11 cellular contexts compared by ENCODE assay signal in the genomic region with DNA sequence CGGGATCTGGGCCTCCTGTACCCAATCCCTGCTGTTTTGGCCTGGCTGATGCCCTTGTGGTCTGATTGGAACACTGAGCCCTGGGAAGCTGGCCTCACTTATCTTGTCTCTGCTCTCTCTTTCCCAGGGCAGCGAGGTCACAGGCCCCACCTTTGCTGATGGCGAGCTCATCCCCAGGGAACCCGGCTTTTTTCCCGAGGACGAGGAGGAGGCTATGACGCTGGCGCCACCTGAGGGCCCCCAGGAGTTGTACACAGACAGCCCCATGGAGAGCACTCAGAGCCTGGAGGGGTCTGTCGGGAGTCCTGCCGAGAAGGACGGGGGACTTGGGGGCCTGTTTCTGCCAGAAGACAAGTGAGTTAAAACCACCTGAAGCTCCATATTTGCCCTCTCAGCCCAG.
A peak's percentile ranks its signal among the peaks of the same experiment; 100 is the strongest.
DNase-seq lines count a peak whose midpoint lies in the region; ATAC-seq, FAIRE-seq and TF ChIP-seq lines count a peak whose summit lies in the region.
"Had no signal": no experiment of that assay in that cellular context is flagged by ENCODE, and none has a peak within 500 bp of the region (broad histone marks: within the 10 kb centered on the region; RNA-seq: fewer than 3 reads in every experiment).

No MANE protein-coding gene starts in this region.

- peak; percentile 40 for DNase-seq in activated CD4-positive, alpha-beta T cell treated with anti-CD3 and anti-CD28 coated beads for 36 hours
- no peak for DNase-seq in activated CD4-positive, alpha-beta T cell treated with anti-CD3 and anti-CD28 coated beads for 4 hours
- DNase-seq in NB4 (ENCODE audit: low read depth) (peak; percentile 51), dermis blood vessel endothelial cell (peak; percentile 10), pancreas (no peak), AML-193 (lab: John Stamatoyannopoulos, UW) (no peak)
- no peak for DNase-seq in activated T-helper 2 cell treated with anti-CD3 and anti-CD28 coated beads, Interferon-gamma antibody, Interleukin-2, Interleukin-4, amounts not matched to agents 10 μg/mL and 5 μg/mL and 100 μg/mL, durations not matched to agents 14 hours and 24 hours and 36 hours (ENCODE audit: low spot score)
- DNase-seq: activated T-cell treated with anti-CD3 and anti-CD28 coated beads, Interleukin-2, amount 50 U/mL, for 48 hours; SIG-M5 had no signal

- H3K27ac Mint-ChIP-seq in activated CD4-positive, alpha-beta T cell treated with anti-CD3 and anti-CD28 coated beads for 36 hours: no peak overlapping the region
- no peak overlapping the region for H3K27ac Mint-ChIP-seq in activated T-helper 2 cell treated with anti-CD3 and anti-CD28 coated beads, Interferon-gamma antibody, Interleukin-2, Interleukin-4, amounts not matched to agents 10 μg/mL and 5 μg/mL and 100 μg/mL, durations not matched to agents 14 hours and 24 hours and 36 hours

- no peak overlapping the region for H3K4me3 Mint-ChIP-seq in activated CD4-positive, alpha-beta T cell treated with anti-CD3 and anti-CD28 coated beads for 36 hours
- no peak overlapping the region for H3K4me3 Mint-ChIP-seq in activated T-helper 2 cell treated with anti-CD3 and anti-CD28 coated beads, Interferon-gamma antibody, Interleukin-2, Interleukin-4, amounts not matched to agents 10 μg/mL and 5 μg/mL and 100 μg/mL, durations not matched to agents 14 hours and 24 hours and 36 hours (ENCODE audit: low read depth)

- TF ChIP-seq CTCF in NB4 (IDR thresholded peaks at IDR 0.05; ENCODE audit: low read depth, low read length): peak; percentile 63
- no peak for TF ChIP-seq CTCF in pancreas (IDR thresholded peaks at IDR 0.05)

- CTCF ChIA-PET in activated CD4-positive, alpha-beta T cell treated with anti-CD3 and anti-CD28 coated beads for 36 hours (lab: Charles Lee): interaction anchor here (0.6 to 1.2 kb wide), 6 partner anchors 81 to 405 kb away, joined by 3 to 5 read pairs (median 3); no protein-coding TSS in a partner anchor

- no peaks in the 10 kb centered on the region for H3K27me3 Mint-ChIP-seq in activated CD4-positive, alpha-beta T cell treated with anti-CD3 and anti-CD28 coated beads for 36 hours
- no peaks in the 10 kb centered on the region for H3K27me3 Mint-ChIP-seq in activated T-helper 2 cell treated with anti-CD3 and anti-CD28 coated beads, Interferon-gamma antibody, Interleukin-2, Interleukin-4, amounts not matched to agents 10 μg/mL and 5 μg/mL and 100 μg/mL, durations not matched to agents 14 hours and 24 hours and 36 hours (ENCODE audit: low read depth)

- no peak for FAIRE-seq in pancreas (lab: Jason Lieb, UNC)

- H3K9me3 Mint-ChIP-seq in activated CD4-positive, alpha-beta T cell treated with anti-CD3 and anti-CD28 coated beads for 36 hours (ENCODE audit: low read depth): no peaks in the 10 kb centered on the region
- H3K9me3 Mint-ChIP-seq in activated T-helper 2 cell treated with anti-CD3 and anti-CD28 coated beads, Interferon-gamma antibody, Interleukin-2, Interleukin-4, amounts not matched to agents 10 μg/mL and 5 μg/mL and 100 μg/mL, durations not matched to agents 14 hours and 24 hours and 36 hours: no peaks in the 10 kb centered on the region

- H3K4me1 ChIP-seq in pancreas: no peaks in the 10 kb centered on the region

- WGBS in pancreas, 2 donors: 57 to 59% methylated on average over 11 of the region's 11 CpGs

- no peak overlapping the region for H3K4me3 ChIP-seq in NB4 (ENCODE audit: low read depth, low read length)
- H3K4me3 ChIP-seq in pancreas: no peak overlapping the region

- H3K36me3 ChIP-seq in pancreas: peaks cover 0 to 19% (median 0%) of the 10 kb centered on the region in 3 donors

- TF ChIP-seq POLR2A in NB4 (IDR thresholded peaks at IDR 0.05; ENCODE audit: extremely low read depth, insufficient read length): no peak

- no peak overlapping the region for H3K27ac ChIP-seq in pancreas
- H3K27ac ChIP-seq: epithelial cell of prostate had no signal

- H3K27me3 ChIP-seq in pancreas: no peaks in the 10 kb centered on the region

- ATAC-seq in activated CD4-positive, alpha-beta T cell treated with anti-CD3 and anti-CD28 coated beads for 36 hours: peak; percentile 33
- ATAC-seq in pancreas: peak in 3 of 4 donors; percentile 56 to 72 (median 60)
- no peak for ATAC-seq in HG03280 (IDR thresholded peaks at IDR 0.05; ENCODE audit: unreplicated experiment)

- peaks cover 9% of the 10 kb centered on the region for H3K4me1 Mint-ChIP-seq in activated CD4-positive, alpha-beta T cell treated with anti-CD3 and anti-CD28 coated beads for 36 hours
- peaks cover 5% of the 10 kb centered on the region for H3K4me1 Mint-ChIP-seq in activated T-helper 2 cell treated with anti-CD3 and anti-CD28 coated beads, Interferon-gamma antibody, Interleukin-2, Interleukin-4, amounts not matched to agents 10 μg/mL and 5 μg/mL and 100 μg/mL, durations not matched to agents 14 hours and 24 hours and 36 hours (ENCODE audit: low read depth)

- no peaks in the 10 kb centered on the region for H3K9me3 ChIP-seq in pancreas

- POLR2A ChIA-PET in activated CD4-positive, alpha-beta T cell treated with anti-CD3 and anti-CD28 coated beads for 36 hours (lab: Charles Lee): no interaction called here

- intact Hi-C loops in activated CD4-positive, alpha-beta T cell treated with anti-CD3 and anti-CD28 coated beads for 36 hours (cut with DNase I, micrococcal nuclease): loop anchor here in 1 of 2 experiments (2.0 kb wide), 1 partner anchor 129 kb away; no protein-coding TSS in a partner anchor
- intact Hi-C loops in pancreas (cut with DNase I): no loop called here
- intact Hi-C loops in activated T-helper 2 cell treated with anti-CD3 and anti-CD28 coated beads, Interferon-gamma antibody, Interleukin-2, Interleukin-4, amounts not matched to agents 10 μg/mL and 5 μg/mL and 100 μg/mL, durations not matched to agents 14 hours and 24 hours and 36 hours (cut with micrococcal nuclease): no loop called here

- peaks cover 12% of the 10 kb centered on the region for H3K36me3 Mint-ChIP-seq in activated CD4-positive, alpha-beta T cell treated with anti-CD3 and anti-CD28 coated beads for 36 hours (ENCODE audit: low read depth)
- peaks cover 15% of the 10 kb centered on the region for H3K36me3 Mint-ChIP-seq in activated T-helper 2 cell treated with anti-CD3 and anti-CD28 coated beads, Interferon-gamma antibody, Interleukin-2, Interleukin-4, amounts not matched to agents 10 μg/mL and 5 μg/mL and 100 μg/mL, durations not matched to agents 14 hours and 24 hours and 36 hours (ENCODE audit: low read depth)

Comparison
In these comparisons a context has a peak if more than half of its experiments do, and no peak if none do; other contexts are left out.
1. DNase-seq: peak in activated CD4-positive, alpha-beta T cell treated with anti-CD3 and anti-CD28 coated beads for 36 hours (single experiment), NB4 (single experiment) and dermis blood vessel endothelial cell (single experiment); none in activated CD4-positive, alpha-beta T cell treated with anti-CD3 and anti-CD28 coated beads for 4 hours (0 of 2), pancreas (0 of 6), AML-193 (0 of 2) and activated T-helper 2 cell treated with anti-CD3 and anti-CD28 coated beads, Interferon-gamma antibody, Interleukin-2, Interleukin-4, amounts not matched to agents 10 μg/mL and 5 μg/mL and 100 μg/mL, durations not matched to agents 14 hours and 24 hours and 36 hours (single experiment).